17 cellular contexts compared by ENCODE assay signal in genomic region chr10:43044444-43045245, GRCh38. TPM values are rescaled to one million over a fixed set of nuclear protein-coding genes. Genes with fewer than 3 reads are reported as not detected.
DNase-seq lines count a peak whose midpoint lies in the region; ATAC-seq and TF ChIP-seq lines count a peak whose summit lies in the region.
"Had no signal": no experiment of that assay in that cellular context is flagged by ENCODE, and none has a peak within 500 bp of the region (broad histone marks: within the 10 kb centered on the region; RNA-seq: fewer than 3 reads in every experiment).

No MANE protein-coding gene starts in this region.

- H3K36me3 Mint-ChIP-seq in endodermal cell (ENCODE audit: low read depth) (no peaks in the 10 kb centered on the region), osteocyte (ENCODE audit: unreplicated experiment) (no peaks in the 10 kb centered on the region)
- H3K36me3 Mint-ChIP-seq: CD8-positive, alpha-beta T cell; IgD-negative memory B cell had no signal

- no peak overlapping the region for H3K9ac ChIP-seq in endodermal cell (ENCODE audit: extremely low read depth, low read length, poor library complexity, severe bottlenecking)

- no peaks in the 10 kb centered on the region for H3K36me3 ChIP-seq in endodermal cell (ENCODE audit: control insufficient read depth, insufficient read depth, low read length)
- H3K36me3 ChIP-seq: adrenal gland had no signal

- H3K27me3 Mint-ChIP-seq in endodermal cell (ENCODE audit: insufficient read depth) (no peaks in the 10 kb centered on the region), osteocyte (ENCODE audit: unreplicated experiment) (peaks cover 5% of the 10 kb centered on the region)

- ATAC-seq in GM21447 (IDR thresholded peaks at IDR 0.05; ENCODE audit: unreplicated experiment): no peak
- ATAC-seq: activated T-cell treated with anti-CD3 and anti-CD28 coated beads, Interleukin-2, amount 50 U/mL, for 72 hours; CD8-positive, alpha-beta T cell had no signal

- no peaks in the 10 kb centered on the region for H3K9me3 Mint-ChIP-seq in endodermal cell
- H3K9me3 Mint-ChIP-seq in osteocyte (ENCODE audit: unreplicated experiment): no peaks in the 10 kb centered on the region
- H3K9me3 Mint-ChIP-seq: activated T-cell treated with anti-CD3 and anti-CD28 coated beads, Interleukin-2, amount 50 U/mL, for 72 hours; CD8-positive, alpha-beta T cell; IgD-negative memory B cell; T-helper 1 cell treated with Interleukin-12 subunit alpha and Interleukin-12 subunit beta and Interleukin-4 antibody, amounts not matched to agents 30 μg/mL and 1 μg/mL, for 36 hours had no signal

- H3K4me1 Mint-ChIP-seq in endodermal cell (peaks cover 12% of the 10 kb centered on the region), osteocyte (ENCODE audit: unreplicated experiment) (peaks cover 27% of the 10 kb centered on the region)
- H3K4me1 Mint-ChIP-seq: IgD-negative memory B cell had no signal

- no peak for TF ChIP-seq POLR2A in NB4 (IDR thresholded peaks at IDR 0.05; ENCODE audit: extremely low read depth, insufficient read length)

- H3K4me3 ChIP-seq in NB4 (ENCODE audit: low read depth, low read length) (no peak overlapping the region), endodermal cell (ENCODE audit: low read length) (no peak overlapping the region)
- H3K4me3 ChIP-seq: adrenal gland, PC-9 had no signal

- no peaks in the 10 kb centered on the region for H3K27me3 ChIP-seq in endodermal cell (ENCODE audit: control insufficient read depth, insufficient read depth, low read length, poor library complexity, severe bottlenecking)
- H3K27me3 ChIP-seq: adrenal gland had no signal

- no peaks in the 10 kb centered on the region for H3K9me3 ChIP-seq in endodermal cell (ENCODE audit: control insufficient read depth, low read length)
- H3K9me3 ChIP-seq: adrenal gland had no signal

- H3K4me1 ChIP-seq in endodermal cell (ENCODE audit: control insufficient read depth, insufficient read depth, low read length): no peaks in the 10 kb centered on the region
- H3K4me1 ChIP-seq: adrenal gland had no signal

- no peak for TF ChIP-seq CTCF in NB4 (IDR thresholded peaks at IDR 0.05; ENCODE audit: low read depth, low read length)
- TF ChIP-seq CTCF in endodermal cell (conservative IDR thresholded peaks at IDR 0.05): no peak
- no peak for TF ChIP-seq CTCF in osteocyte (IDR thresholded peaks at IDR 0.05)

- peak overlapping the region; percentile 64 for H3K27ac Mint-ChIP-seq in endodermal cell
- H3K27ac Mint-ChIP-seq in osteocyte (ENCODE audit: unreplicated experiment): peak overlapping the region; percentile 54
- H3K27ac Mint-ChIP-seq: activated T-cell treated with anti-CD3 and anti-CD28 coated beads, Interleukin-2, amount 50 U/mL, for 72 hours; CD8-positive, alpha-beta T cell; IgD-negative memory B cell; T-helper 1 cell treated with Interleukin-12 subunit alpha and Interleukin-12 subunit beta and Interleukin-4 antibody, amounts not matched to agents 30 μg/mL and 1 μg/mL, for 36 hours had no signal

- 73 to 77% methylated on average over 5 to 15 of the region's 15 CpGs for WGBS in endodermal cell (ENCODE audit: insufficient coverage in 1 of 2, insufficient read length in 1 of 2), 2 experiments

- peak overlapping the region; percentile 70 for H3K27ac ChIP-seq in endodermal cell (ENCODE audit: low read depth, low read length)
- H3K27ac ChIP-seq: adrenal gland, PC-9 had no signal

- DNase-seq in NCI-H510A treated with DMSO at 0.1 percent for 48 hours (lab: John Stamatoyannopoulos, UW) (peak; percentile 25), NCI-H510A (lab: John Stamatoyannopoulos, UW) (no peak), NB4 (ENCODE audit: low read depth) (peak; percentile 87), endodermal cell (peak; percentile 59), osteocyte (ENCODE audit: extremely low spot score, unreplicated experiment) (no peak), HuH-7.5 (ENCODE audit: low spot score) (no peak), nucleus accumbens (lab: John Stamatoyannopoulos, UW) (no peak)
- DNase-seq: activated CD4-positive, alpha-beta T cell treated with anti-CD3 and anti-CD28 coated beads for 48 hours; activated T-cell treated with anti-CD3 and anti-CD28 coated beads, Interleukin-2, amount 50 U/mL, for 72 hours; NCI-H1092 treated with DMSO at 0.1 percent for 48 hours; stimulated activated CD4-positive, alpha-beta T cell treated with anti-CD3 and anti-CD28 coated beads, Interleukin-2, amount 100 ng/mL, for 24 hours had no signal

- H3K4me3 Mint-ChIP-seq in endodermal cell (no peak overlapping the region), osteocyte (ENCODE audit: unreplicated experiment) (peak overlapping the region; percentile 14)
- H3K4me3 Mint-ChIP-seq: activated T-cell treated with anti-CD3 and anti-CD28 coated beads, Interleukin-2, amount 50 U/mL, for 72 hours; CD8-positive, alpha-beta T cell; IgD-negative memory B cell; T-helper 1 cell treated with Interleukin-12 subunit alpha and Interleukin-12 subunit beta and Interleukin-4 antibody, amounts not matched to agents 30 μg/mL and 1 μg/mL, for 36 hours had no signal

RNA-seq across cellular contexts. Expression of gene RET, which starts 32.2 kb away (rescaled TPM):
- 1 to 10 TPM; 1.2 to 3.5 TPM for total RNA-seq in endodermal cell
- polyA plus RNA-seq in endodermal cell (2013, experiment 1 of 2): 2.6 TPM
- polyA plus RNA-seq in endodermal cell (2013, experiment 2 of 2): 2.3 TPM
- 0.43 and 1.1 TPM in 2 replicates for total RNA-seq in osteocyte
- total RNA-seq: CD8-positive, alpha-beta T cell; PC-9 had no signal

Comparison
In these comparisons a context has a peak if more than half of its experiments do, and no peak if none do; other contexts are left out.
1. DNase-seq: peak in NCI-H510A treated with DMSO at 0.1 percent for 48 hours (single experiment), NB4 (single experiment) and endodermal cell (single experiment); none in NCI-H510A (single experiment), osteocyte (single experiment), HuH-7.5 (single experiment) and nucleus accumbens (0 of 56).